Comparison of ENCODE assay signal across 18 cellular contexts in genomic region chr14:77220246-77221017, GRCh38. TPM values are rescaled to one million over a fixed set of nuclear protein-coding genes. Genes with fewer than 3 reads are reported as not detected.
DNase-seq lines count a peak whose midpoint lies in the region; ATAC-seq and TF ChIP-seq lines count a peak whose summit lies in the region.
"Had no signal": no experiment of that assay in that cellular context is flagged by ENCODE, and none has a peak within 500 bp of the region (broad histone marks: within the 10 kb centered on the region; RNA-seq: fewer than 3 reads in every experiment).

No MANE protein-coding gene starts in this region.

- no peaks in the 10 kb centered on the region for H3K36me3 Mint-ChIP-seq in effector memory CD8-positive, alpha-beta T cell (ENCODE audit: insufficient read depth)
- no peaks in the 10 kb centered on the region for H3K36me3 Mint-ChIP-seq in natural killer cell treated with Interleukin-12 subunit alpha and Interleukin-12 subunit beta and Interleukin-15 and Interleukin-18, amount 100 ng/mL, for 72 hours

- H3K9me3 Mint-ChIP-seq in effector memory CD8-positive, alpha-beta T cell, result no peaks in the 10 kb centered on the region
- H3K9me3 Mint-ChIP-seq in natural killer cell treated with Interleukin-12 subunit alpha and Interleukin-12 subunit beta and Interleukin-15 and Interleukin-18, amount 100 ng/mL, for 72 hours, result peaks cover 4% of the 10 kb centered on the region
- H3K9me3 Mint-ChIP-seq: CD4-positive, alpha-beta T cell had no signal

- peak; percentile 5 for DNase-seq in stimulated activated CD4-positive, alpha-beta T cell treated with anti-CD3 and anti-CD28 coated beads, Interleukin-15, amount 100 ng/mL, for 24 hours
- DNase-seq in stimulated activated CD4-positive, alpha-beta T cell treated with anti-CD3 and anti-CD28 coated beads, Interleukin-4, amount 100 ng/mL, for 4 hours, result no peak
- DNase-seq in effector memory CD8-positive, alpha-beta T cell, result no peak
- DNase-seq in KBM-7, result no peak
- DNase-seq in natural killer cell treated with Interleukin-12 subunit alpha and Interleukin-12 subunit beta and Interleukin-15 and Interleukin-18, amount 100 ng/mL, for 72 hours (ENCODE audit: low spot score), result no peak
- no peak for DNase-seq in COLO829 (ENCODE audit: low spot score)
- DNase-seq: CD4-positive, alpha-beta T cell; DND-41; GOT3; MV-4-11; NCI-H1417 treated with DMSO at 0.1 percent for 48 hours; NCI-H2081; NCI-H524 had no signal

- peaks cover 5% of the 10 kb centered on the region in 2 donors for H3K4me1 Mint-ChIP-seq in effector memory CD8-positive, alpha-beta T cell (ENCODE audit: low read depth in 2 of 2)
- peaks cover 0 to 15% of the 10 kb centered on the region in 2 donors for H3K4me1 Mint-ChIP-seq in natural killer cell treated with Interleukin-12 subunit alpha and Interleukin-12 subunit beta and Interleukin-15 and Interleukin-18, amount 100 ng/mL, for 72 hours (ENCODE audit: low read depth in 2 of 2)
- H3K4me1 Mint-ChIP-seq: B cell had no signal

- in situ Hi-C loops in KBM-7 (cut with MboI; ENCODE audit: low pct_unique_long_range_greater_than_20kb, low sequenced_read_pairs), result no loop called here

- peaks cover 19 to 22% of the 10 kb centered on the region in 2 donors for H3K27me3 Mint-ChIP-seq in effector memory CD8-positive, alpha-beta T cell
- peaks cover 14 to 23% of the 10 kb centered on the region in 2 donors for H3K27me3 Mint-ChIP-seq in natural killer cell treated with Interleukin-12 subunit alpha and Interleukin-12 subunit beta and Interleukin-15 and Interleukin-18, amount 100 ng/mL, for 72 hours

- no peak for TF ChIP-seq RAD21 in Ishikawa (IDR thresholded peaks at IDR 0.05; ENCODE audit: low read depth)

- H3K4me3 Mint-ChIP-seq in effector memory CD8-positive, alpha-beta T cell, result no peak overlapping the region
- no peak overlapping the region for H3K4me3 Mint-ChIP-seq in natural killer cell treated with Interleukin-12 subunit alpha and Interleukin-12 subunit beta and Interleukin-15 and Interleukin-18, amount 100 ng/mL, for 72 hours
- H3K4me3 Mint-ChIP-seq: B cell; CD4-positive, alpha-beta T cell had no signal

- peak; percentile 43 for ATAC-seq in effector memory CD8-positive, alpha-beta T cell (replicated peaks)
- ATAC-seq in natural killer cell treated with Interleukin-12 subunit alpha and Interleukin-12 subunit beta and Interleukin-15 and Interleukin-18, amount 100 ng/mL, for 72 hours, result no peak

- no peak for TF ChIP-seq EP300 in Ishikawa (IDR thresholded peaks at IDR 0.05; ENCODE audit: borderline replicate concordance)

- no peak overlapping the region for H3K27ac Mint-ChIP-seq in effector memory CD8-positive, alpha-beta T cell
- no peak overlapping the region for H3K27ac Mint-ChIP-seq in natural killer cell treated with Interleukin-12 subunit alpha and Interleukin-12 subunit beta and Interleukin-15 and Interleukin-18, amount 100 ng/mL, for 72 hours
- H3K27ac Mint-ChIP-seq: B cell; CD4-positive, alpha-beta T cell had no signal

TF ChIP-seq in Ishikawa, 13 proteins besides CTCF, POLR2A, EP300 and RAD21:
- TF ChIP-seq CREB1 (IDR thresholded peaks at IDR 0.05; ENCODE audit: low read depth) (no peak), TEAD4 (IDR thresholded peaks at IDR 0.05) (no peak), FOXM1 (IDR thresholded peaks at IDR 0.05; ENCODE audit: borderline replicate concordance, low read depth) (no peak), YY1 (IDR thresholded peaks at IDR 0.05; ENCODE audit: low read depth) (no peak), EGR1 (IDR thresholded peaks at IDR 0.05) (no peak), ZBTB7A (IDR thresholded peaks at IDR 0.05; ENCODE audit: low read depth) (no peak)
- TF ChIP-seq, protein P1, sequence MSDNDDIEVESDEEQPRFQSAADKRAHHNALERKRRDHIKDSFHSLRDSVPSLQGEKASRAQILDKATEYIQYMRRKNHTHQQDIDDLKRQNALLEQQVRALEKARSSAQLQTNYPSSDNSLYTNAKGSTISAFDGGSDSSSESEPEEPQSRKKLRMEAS (IDR thresholded peaks at IDR 0.05), result 0 out of 2 replicates have a peak, but pooled peaks have one; percentile 22

RNA-seq across cellular contexts. Expression of gene TMEM63C, which starts 38.8 kb away (rescaled TPM):
- total RNA-seq in natural killer cell treated with Interleukin-12 subunit alpha and Interleukin-12 subunit beta and Interleukin-15 and Interleukin-18, amount 100 ng/mL, for 72 hours, result under 1 TPM; 0.12 to 0.84 TPM
- total RNA-seq: RPMI7951 had no signal

RNA-seq across cellular contexts. Expression of gene NGB, which starts 50.6 kb away (rescaled TPM):
- not detected for total RNA-seq in natural killer cell treated with Interleukin-12 subunit alpha and Interleukin-12 subunit beta and Interleukin-15 and Interleukin-18, amount 100 ng/mL, for 72 hours
- total RNA-seq: B cell; CD4-positive, alpha-beta T cell; LHCN-M2; RPMI7951; SJSA1 had no signal
